ENCODE assay signal across 36 cellular contexts in genomic region chr2:1378456-1379150, GRCh38. TPM values are rescaled to one million over a fixed set of nuclear protein-coding genes. Genes with fewer than 3 reads are reported as not detected.
"Had no signal": no experiment of that assay in that cellular context is flagged by ENCODE, and none has a peak within 500 bp of the region (broad histone marks: within the 10 kb centered on the region; RNA-seq: fewer than 3 reads in every experiment).

No MANE protein-coding gene starts in this region.

- H3K4me3 ChIP-seq: adrenal gland, cardiac muscle cell had no signal

- FAIRE-seq: astrocyte, bronchial epithelial cell, TTC549 had no signal

- H3K9me3 ChIP-seq: adrenal gland had no signal

- H3K27me3 ChIP-seq: adrenal gland, cardiac muscle cell had no signal

- H3K36me3 ChIP-seq: adrenal gland, cardiac muscle cell had no signal

- DNase-seq: activated B cell treated with CpG ODN at 0.5 μM for 24 hours; activated CD4-positive, alpha-beta memory T cell treated with anti-CD3 and anti-CD28 coated beads for 36 hours; activated CD4-positive, alpha-beta T cell treated with anti-CD3 and anti-CD28 coated beads for 4 hours; activated CD4-positive, alpha-beta T cell treated with anti-CD3 and anti-CD28 coated beads, Interleukin-2, amount 10 ng/mL, durations not matched to agents 24 days and 14 days; activated CD4-positive, alpha-beta T cell treated with anti-CD3 and anti-CD28 coated beads, Interleukin-2, amount 50 U/mL, for 1 hour; activated CD4-positive, alpha-beta T cell treated with anti-CD3 and anti-CD28 coated beads, Interleukin-2, amount 50 U/mL, for 4 hours; activated CD4-positive, CD25-positive, alpha-beta regulatory T cell treated with anti-CD3 and anti-CD28 coated beads, Interleukin-2, amount 50 U/mL, for 72 hours; activated CD8-positive, alpha-beta memory T cell treated with anti-CD3 and anti-CD28 coated beads, Interleukin-2, amount 50 U/mL, for 4 hours; activated CD8-positive, alpha-beta T cell treated with anti-CD3 and anti-CD28 coated beads for 36 hours; activated effector memory CD4-positive, alpha-beta T cell treated with anti-CD3 and anti-CD28 coated beads, Interleukin-2, amount 50 U/mL, for 16 hours; activated gamma-delta T cell treated with Interleukin-2 at 50 U/mL for 16 hours; activated naive CD4-positive, alpha-beta T cell; activated naive CD4-positive, alpha-beta T cell treated with anti-CD3 and anti-CD28 coated beads for 36 hours; activated naive CD4-positive, alpha-beta T cell treated with anti-CD3 and anti-CD28 coated beads, Interleukin-2, amount 50 U/mL, for 16 hours; activated naive CD8-positive, alpha-beta T cell treated with anti-CD3 and anti-CD28 coated beads for 36 hours; activated T-cell treated with anti-CD3 and anti-CD28 coated beads for 4 hours; activated T-cell treated with anti-CD3 and anti-CD28 coated beads, Interleukin-2, amount 50 U/mL, for 1 hour; activated T-cell treated with anti-CD3 and anti-CD28 coated beads, Interleukin-2, amount 50 U/mL, for 4 hours; activated T-cell treated with anti-CD3 and anti-CD28 coated beads, Interleukin-2, amount 50 U/mL, for 72 hours; adrenal gland; amniotic stem cell; aorta; caudate nucleus; cerebellar nuclear complex; T-helper 1 cell; T-helper 2 cell; T-helper 9 cell had no signal

- H3K4me1 ChIP-seq: adrenal gland had no signal

- H3K27ac ChIP-seq: adrenal gland, cardiac muscle cell, VCaP had no signal

- ATAC-seq: activated CD8-positive, alpha-beta T cell treated with anti-CD3 and anti-CD28 coated beads for 36 hours; activated naive CD4-positive, alpha-beta T cell treated with anti-CD3 and anti-CD28 coated beads, Interleukin-2, amount 50 U/mL, for 72 hours; activated T-cell treated with anti-CD3 and anti-CD28 coated beads, Interleukin-2, amount 50 U/mL, for 4 hours; activated T-cell treated with anti-CD3 and anti-CD28 coated beads, Interleukin-2, amount 50 U/mL, for 72 hours; activated T-helper 17 cell treated with anti-CD3 and anti-CD28 coated beads, Interleukin-2, amount 50 U/mL, for 72 hours had no signal

RNA-seq across cellular contexts. Expression of gene TPO, which starts 34.7 kb away (rescaled TPM):
- total RNA-seq: activated B cell treated with CpG ODN at 0.5 μM for 24 hours; activated CD4-positive, alpha-beta memory T cell treated with anti-CD3 and anti-CD28 coated beads for 36 hours; activated CD4-positive, alpha-beta T cell treated with anti-CD3 and anti-CD28 coated beads, Interleukin-2, amount 10 ng/mL, durations not matched to agents 24 days and 14 days; activated CD8-positive, alpha-beta memory T cell treated with anti-CD3 and anti-CD28 coated beads for 36 hours; activated CD8-positive, alpha-beta T cell treated with anti-CD3 and anti-CD28 coated beads for 36 hours; activated naive CD4-positive, alpha-beta T cell treated with anti-CD3 and anti-CD28 coated beads for 36 hours; activated naive CD4-positive, alpha-beta T cell treated with anti-CD3 and anti-CD28 coated beads, Interleukin-2, amount 50 U/mL, for 72 hours; activated naive CD8-positive, alpha-beta T cell treated with anti-CD3 and anti-CD28 coated beads for 36 hours; activated T-cell treated with anti-CD3 and anti-CD28 coated beads, Interleukin-2, amount 50 U/mL, for 4 hours; activated T-cell treated with anti-CD3 and anti-CD28 coated beads, Interleukin-2, amount 50 U/mL, for 72 hours; activated T-helper 1 cell treated with anti-CD3 and anti-CD28 coated beads, Interleukin-12 subunit alpha, Interleukin-12 subunit beta, Interleukin-2, Interleukin-4 antibody, amounts not matched to agents 30 ng/mL and 10 ng/mL and 1 ng/mL, durations not matched to agents 14 hours and 24 hours and 36 hours; astrocyte; bronchial epithelial cell had no signal
- polyA plus RNA-seq: aorta had no signal
